In genomic region chr7:116222501-116222900, GRCh38 we compare ENCODE assay signal across 27 cellular contexts. TPM values are rescaled to one million over a fixed set of nuclear protein-coding genes. Genes with fewer than 3 reads are reported as not detected.
DNase-seq lines count a peak whose midpoint lies in the region; ATAC-seq and TF ChIP-seq lines count a peak whose summit lies in the region.
"Had no signal": no experiment of that assay in that cellular context is flagged by ENCODE, and none has a peak within 500 bp of the region (broad histone marks: within the 10 kb centered on the region; RNA-seq: fewer than 3 reads in every experiment).

No MANE protein-coding gene starts in this region.

- TF ChIP-seq EP300 in SK-N-SH (IDR thresholded peaks at IDR 0.05; ENCODE audit: borderline replicate concordance in 1 of 2, low read depth in 1 of 2, low read length in 1 of 2): no peak

- 82% methylated on average over 5 of the region's 5 CpGs for WGBS in SK-N-SH (ENCODE audit: low lambda C conversion rate)

- H3K9ac ChIP-seq in SK-N-SH: no peak overlapping the region
- no peak overlapping the region for H3K9ac ChIP-seq in colonic mucosa (ENCODE audit: low read depth in 2 of 2, low read length in 2 of 2)

- H3K36me3 ChIP-seq in SK-N-SH (replicated peaks in 1 of 2; ENCODE audit: control insufficient read depth in 1 of 2, insufficient read depth in 2 of 2, low read length in 1 of 2): no peaks in the 10 kb centered on the region
- no peaks in the 10 kb centered on the region for H3K36me3 ChIP-seq in colonic mucosa
- H3K36me3 ChIP-seq: BE2C, cardiac muscle cell, tibial nerve had no signal

- no peaks in the 10 kb centered on the region for H3K9me3 ChIP-seq in SK-N-SH
- H3K9me3 ChIP-seq in colonic mucosa: no peaks in the 10 kb centered on the region
- H3K9me3 ChIP-seq: BE2C, mucosa of descending colon, tibial nerve had no signal

- no peak for DNase-seq in SK-N-SH
- DNase-seq in colonic mucosa: no peak
- no peak for DNase-seq in naive thymus-derived CD8-positive, alpha-beta T cell
- DNase-seq in type B pancreatic cell (ENCODE audit: extremely low spot score, unreplicated experiment): no peak
- no peak for DNase-seq in activated CD8-positive, alpha-beta memory T cell treated with anti-CD3 and anti-CD28 coated beads, Interleukin-2, amount 50 U/mL, for 48 hours
- DNase-seq in NK-92 treated with Interleukin-12 subunit alpha and Interleukin-12 subunit beta, amount 100 ng/mL, for 24 hours (lab: John Stamatoyannopoulos, UW): no peak
- DNase-seq: 8988T; activated B cell treated with CpG ODN at 0.5 μM for 24 hours; activated CD4-positive, alpha-beta T cell treated with anti-CD3 and anti-CD28 coated beads, Interleukin-2, amount 50 U/mL, for 48 hours; activated gamma-delta T cell treated with Interleukin-2 at 50 U/mL for 16 hours; activated T-cell treated with anti-CD3 and anti-CD28 coated beads, Interleukin-2, amount 50 U/mL, for 1 hour; amygdala; BE2C; foreskin keratinocyte; hypothalamus; mucosa of descending colon; NCI-H1105; NCI-H2081 treated with DMSO at 0.1 percent for 48 hours; NCI-H510A; nucleus accumbens; stimulated activated CD4-positive, alpha-beta T cell treated with anti-CD3 and anti-CD28 coated beads, Interleukin-12 subunit alpha, Interleukin-12 subunit beta, amount 100 ng/mL, for 4 hours; stimulated activated naive CD8-positive, alpha-beta T cell treated with anti-CD3 and anti-CD28 coated beads, Interleukin-15, amount 100 ng/mL, for 72 hours; T1000 had no signal

- H3K36me3 Mint-ChIP-seq in naive thymus-derived CD8-positive, alpha-beta T cell: peaks cover 0 to 6% (median 0%) of the 10 kb centered on the region in 3 donors
- peaks cover 9% of the 10 kb centered on the region for H3K36me3 Mint-ChIP-seq in type B pancreatic cell

- no peak for TF ChIP-seq CTCF in SK-N-SH (IDR thresholded peaks at IDR 0.05)
- no peak for TF ChIP-seq CTCF in colonic mucosa (IDR thresholded peaks at IDR 0.05)
- no peak for TF ChIP-seq CTCF in type B pancreatic cell (conservative IDR thresholded peaks at IDR 0.05)

- CTCF ChIA-PET in SK-N-SH (lab: Yijun Ruan, JAX): interaction anchor here (0.9 to 5.3 kb wide), 3 partner anchors 9 to 42 kb away, joined by 3 to 23 read pairs (median 8); no protein-coding TSS in a partner anchor

- peaks cover 15% of the 10 kb centered on the region for H3F3A ChIP-seq in SK-N-SH (replicated peaks; ENCODE audit: insufficient read depth)

- no peaks in the 10 kb centered on the region for H3K79me2 ChIP-seq in SK-N-SH (ENCODE audit: insufficient read depth)

- H3K4me1 Mint-ChIP-seq in naive thymus-derived CD8-positive, alpha-beta T cell: peaks cover 52 to 93% (median 90%) of the 10 kb centered on the region in 4 donors
- peaks cover 44% of the 10 kb centered on the region for H3K4me1 Mint-ChIP-seq in type B pancreatic cell (ENCODE audit: unreplicated experiment)

- H3K9me3 Mint-ChIP-seq in naive thymus-derived CD8-positive, alpha-beta T cell: no peaks in the 10 kb centered on the region
- H3K9me3 Mint-ChIP-seq in type B pancreatic cell: no peaks in the 10 kb centered on the region
- H3K9me3 Mint-ChIP-seq: activated B cell treated with CpG ODN at 0.5 μM for 24 hours; stimulated activated naive CD8-positive, alpha-beta T cell treated with anti-CD3 and anti-CD28 coated beads, Interleukin-15, amount 100 ng/mL, for 72 hours had no signal

- peak overlapping the region in 4 of 10 donors; percentile 35 to 68 (median 44) for H3K4me3 Mint-ChIP-seq in naive thymus-derived CD8-positive, alpha-beta T cell
- H3K4me3 Mint-ChIP-seq in type B pancreatic cell: no peak overlapping the region
- H3K4me3 Mint-ChIP-seq: activated B cell treated with CpG ODN at 0.5 μM for 24 hours; stimulated activated naive CD8-positive, alpha-beta T cell treated with anti-CD3 and anti-CD28 coated beads, Interleukin-15, amount 100 ng/mL, for 72 hours had no signal

- H4K20me1 ChIP-seq in SK-N-SH (ENCODE audit: insufficient read depth): 0 out of 2 replicates have a peak, but pooled peaks cover 3% of the 10 kb centered on the region

- H3K27ac ChIP-seq in SK-N-SH (ENCODE audit: low read depth in 2 of 2, low read length in 1 of 2) (peak overlapping the region in 1 of 2 experiments; percentile 73; a peak in 1 of 4 replicates), colonic mucosa (peak overlapping the region; percentile 8)
- H3K27ac ChIP-seq: cardiac muscle cell, foreskin keratinocyte, tibial nerve had no signal

- H2AFZ ChIP-seq in SK-N-SH (ENCODE audit: low read depth): no peak overlapping the region

- peaks cover 20 to 61% of the 10 kb centered on the region in 2 experiments; a peak in 3 of 4 replicates for H3K4me1 ChIP-seq in SK-N-SH (ENCODE audit: control insufficient read depth in 1 of 2, insufficient read depth in 2 of 2, low read depth in 1 of 2, low read length in 1 of 2)
- peaks cover 7% of the 10 kb centered on the region for H3K4me1 ChIP-seq in colonic mucosa
- H3K4me1 ChIP-seq: BE2C had no signal

- no peak for TF ChIP-seq RAD21 in SK-N-SH (IDR thresholded peaks at IDR 0.05; ENCODE audit: low read length)

- POLR2A ChIA-PET in SK-N-SH (lab: Yijun Ruan, JAX): no interaction called here
- POLR2A ChIA-PET in naive thymus-derived CD8-positive, alpha-beta T cell (lab: Charles Lee): no interaction called here

- H3K27me3 Mint-ChIP-seq in naive thymus-derived CD8-positive, alpha-beta T cell: no peaks in the 10 kb centered on the region
- no peaks in the 10 kb centered on the region for H3K27me3 Mint-ChIP-seq in type B pancreatic cell
- H3K27me3 Mint-ChIP-seq: activated B cell treated with CpG ODN at 0.5 μM for 24 hours; stimulated activated naive CD8-positive, alpha-beta T cell treated with anti-CD3 and anti-CD28 coated beads, Interleukin-15, amount 100 ng/mL, for 72 hours had no signal

- no peak for ATAC-seq in SK-N-SH treated with all-trans-retinoic acid at 6 μM for 48 hours
- ATAC-seq in naive thymus-derived CD8-positive, alpha-beta T cell: no peak
- no peak for ATAC-seq in GM21619 (IDR thresholded peaks at IDR 0.05; ENCODE audit: unreplicated experiment)
- ATAC-seq: foreskin keratinocyte; mucosa of descending colon; stimulated activated naive CD8-positive, alpha-beta T cell treated with anti-CD3 and anti-CD28 coated beads, Interleukin-15, amount 100 ng/mL, for 72 hours had no signal

- H3K9me2 ChIP-seq in SK-N-SH: no peaks in the 10 kb centered on the region

- intact Hi-C loops in colonic mucosa (cut with DNase I): no loop called here

- peak overlapping the region in 8 of 10 donors; percentile 12 to 63 (median 50) for H3K27ac Mint-ChIP-seq in naive thymus-derived CD8-positive, alpha-beta T cell
- peak overlapping the region; percentile 2 for H3K27ac Mint-ChIP-seq in type B pancreatic cell
- H3K27ac Mint-ChIP-seq: activated B cell treated with CpG ODN at 0.5 μM for 24 hours; stimulated activated naive CD8-positive, alpha-beta T cell treated with anti-CD3 and anti-CD28 coated beads, Interleukin-15, amount 100 ng/mL, for 72 hours had no signal

- no peak overlapping the region for H3K4me2 ChIP-seq in SK-N-SH

- H3K27me3 ChIP-seq in SK-N-SH (ENCODE audit: insufficient read depth) (peaks cover 10% of the 10 kb centered on the region; the same call in 1 of the 2 replicates), colonic mucosa (no peaks in the 10 kb centered on the region)
- H3K27me3 ChIP-seq: BE2C, cardiac muscle cell, foreskin keratinocyte, tibial nerve had no signal

- no peak overlapping the region for H3K4me3 ChIP-seq in SK-N-SH (ENCODE audit: low read depth in 2 of 2, low read length in 1 of 2)
- H3K4me3 ChIP-seq in colonic mucosa: no peak overlapping the region
- H3K4me3 ChIP-seq: cardiac muscle cell, mucosa of descending colon, tibial nerve had no signal

TF ChIP-seq in SK-N-SH treated with all-trans-retinoic acid at 6 μM for 48 hours, 23 proteins besides CTCF, POLR2A, EP300 and RAD21:
- TF ChIP-seq CREB5 (CRISPR knock-in tag; IDR thresholded peaks at IDR 0.05; ENCODE audit: low read depth): no peak
- peak; percentile 97 for TF ChIP-seq ZFP3 (CRISPR knock-in tag; IDR thresholded peaks at IDR 0.05)

TF ChIP-seq in SK-N-SH, 30 proteins besides CTCF, POLR2A, EP300 and RAD21 (continues in another document):
- TF ChIP-seq GATA2 (CRISPR knock-in tag; IDR thresholded peaks at IDR 0.05) (no peak), RCOR1 (IDR thresholded peaks at IDR 0.05; ENCODE audit: low read length) (no peak), POLR2AphosphoS5 (IDR thresholded peaks at IDR 0.05; ENCODE audit: low read depth, low read length) (no peak), FOXM1 (IDR thresholded peaks at IDR 0.05; ENCODE audit: low read depth) (no peak), TCF12 (IDR thresholded peaks at IDR 0.05) (no peak), TAF1 (IDR thresholded peaks at IDR 0.05; ENCODE audit: borderline replicate concordance, low read depth, low read length) (no peak), RFX5 (IDR thresholded peaks at IDR 0.05; ENCODE audit: low read length) (no peak)
- TF ChIP-seq, protein P1, sequence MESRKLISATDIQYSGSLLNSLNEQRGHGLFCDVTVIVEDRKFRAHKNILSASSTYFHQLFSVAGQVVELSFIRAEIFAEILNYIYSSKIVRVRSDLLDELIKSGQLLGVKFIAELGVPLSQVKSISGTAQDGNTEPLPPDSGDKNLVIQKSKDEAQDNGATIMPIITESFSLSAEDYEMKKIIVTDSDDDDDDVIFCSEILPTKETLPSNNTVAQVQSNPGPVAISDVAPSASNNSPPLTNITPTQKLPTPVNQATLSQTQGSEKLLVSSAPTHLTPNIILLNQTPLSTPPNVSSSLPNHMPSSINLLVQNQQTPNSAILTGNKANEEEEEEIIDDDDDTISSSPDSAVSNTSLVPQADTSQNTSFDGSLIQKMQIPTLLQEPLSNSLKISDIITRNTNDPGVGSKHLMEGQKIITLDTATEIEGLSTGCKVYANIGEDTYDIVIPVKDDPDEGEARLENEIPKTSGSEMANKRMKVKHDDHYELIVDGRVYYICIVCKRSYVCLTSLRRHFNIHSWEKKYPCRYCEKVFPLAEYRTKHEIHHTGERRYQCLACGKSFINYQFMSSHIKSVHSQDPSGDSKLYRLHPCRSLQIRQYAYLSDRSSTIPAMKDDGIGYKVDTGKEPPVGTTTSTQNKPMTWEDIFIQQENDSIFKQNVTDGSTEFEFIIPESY (IDR thresholded peaks at IDR 0.05; ENCODE audit: borderline replicate concordance, low read depth): no peak
- TF ChIP-seq, protein P2, sequence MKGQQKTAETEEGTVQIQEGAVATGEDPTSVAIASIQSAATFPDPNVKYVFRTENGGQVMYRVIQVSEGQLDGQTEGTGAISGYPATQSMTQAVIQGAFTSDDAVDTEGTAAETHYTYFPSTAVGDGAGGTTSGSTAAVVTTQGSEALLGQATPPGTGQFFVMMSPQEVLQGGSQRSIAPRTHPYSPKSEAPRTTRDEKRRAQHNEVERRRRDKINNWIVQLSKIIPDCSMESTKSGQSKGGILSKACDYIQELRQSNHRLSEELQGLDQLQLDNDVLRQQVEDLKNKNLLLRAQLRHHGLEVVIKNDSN (IDR thresholded peaks at IDR 0.05; ENCODE audit: borderline replicate concordance, low read depth): no peak

RNA-seq across cellular contexts. Expression of gene TES, which starts 12.2 kb away (rescaled TPM):
- polyA plus RNA-seq in SK-N-SH (2012; rRNA removed): 9.5 and 15.6 TPM in 2 replicates
- polyA plus RNA-seq in SK-N-SH (2012; cell fraction: cytosol; rRNA removed): 12.5 and 13.4 TPM in 2 replicates
- polyA plus RNA-seq in SK-N-SH (2012; cell fraction: nucleus; rRNA removed): 16.9 and 22.4 TPM in 2 replicates
- total RNA-seq in colonic mucosa (100 to 1,000 TPM in 1 of 2 donors, 10 to 100 TPM in 1; 75.1 to 142 TPM), type B pancreatic cell (ENCODE audit: low replicate concordance) (91.1 and 135 TPM in 2 replicates)
- total RNA-seq in naive thymus-derived CD8-positive, alpha-beta T cell: 100 to 1,000 TPM; 119 to 122 TPM
- 100 to 1,000 TPM; 177 to 185 (median 181) TPM for polyA plus RNA-seq in naive thymus-derived CD8-positive, alpha-beta T cell
